ENCODE assay signal across 8 cellular contexts in genomic region chr17:68101992-68102758, GRCh38.
DNase-seq lines count a peak whose midpoint lies in the region; ATAC-seq and TF ChIP-seq lines count a peak whose summit lies in the region.

No MANE protein-coding gene starts in this region.

- no peak for TF ChIP-seq POLR2A in IMR-90 (IDR thresholded peaks at IDR 0.05; ENCODE audit: low read depth, low read length)

- no peak for TF ChIP-seq RAD21 in IMR-90 (IDR thresholded peaks at IDR 0.05; ENCODE audit: low read length)

- H3K27me3 Mint-ChIP-seq in Calu3 (ENCODE audit: unreplicated experiment) = no peaks in the 10 kb centered on the region

- WGBS in IMR-90 (ENCODE audit: extremely low coverage in 2 of 2, insufficient read length in 1 of 2), 2 experiments = no CpG with 5 or more reads among the region's 41 CpGs

- POLR2A ChIA-PET in IMR-90 (lab: Charles Lee; ENCODE audit: unreplicated experiment) = no interaction called here

- H3K9ac ChIP-seq in IMR-90 (ENCODE audit: low read depth, low read length) = peak overlapping the region; percentile 79

- peaks cover 24% of the 10 kb centered on the region for H3K36me3 Mint-ChIP-seq in Calu3 (ENCODE audit: insufficient read depth, unreplicated experiment)

- H2AK9ac ChIP-seq in IMR-90 (replicated peaks; ENCODE audit: low read depth, low read length, poor library complexity) = peak overlapping the region; percentile 97

- H3K79me1 ChIP-seq in IMR-90 (ENCODE audit: low read depth in 1 of 2, low read length in 2 of 2) = peaks cover 7 to 26% of the 10 kb centered on the region in 2 experiments; a peak in 3 of 4 replicates

- H3K4me1 ChIP-seq in IMR-90 (ENCODE audit: control insufficient read depth, insufficient read depth, low read length) (peaks cover 2% of the 10 kb centered on the region), foreskin keratinocyte (no peaks in the 10 kb centered on the region), osteoblast (ENCODE audit: insufficient read depth, low read length) (peaks cover 6% of the 10 kb centered on the region)

- in situ Hi-C loops in IMR-90 (cut with MboI; ENCODE audit: low sequenced_read_pairs) = no loop called here

- dilution Hi-C loops in IMR-90 (cut with HindIII; ENCODE audit: low sequenced_read_pairs, unreplicated experiment) = no loop called here

- intact Hi-C loops in Calu3 (cut with micrococcal nuclease; ENCODE audit: unreplicated experiment) = no loop called here
- intact Hi-C loops in IMR-90 (cut with micrococcal nuclease) = no loop called here

- peak overlapping the region; percentile 91 for H3K4me2 ChIP-seq in IMR-90 (ENCODE audit: low read depth, low read length)
- H3K4me2 ChIP-seq in osteoblast (ENCODE audit: insufficient read depth, low read length) = peak overlapping the region; percentile 92

- H2BK120ac ChIP-seq in IMR-90 (ENCODE audit: low read depth, low read length) = no peak overlapping the region

- H2BK5ac ChIP-seq in IMR-90 (ENCODE audit: low read depth, low read length, poor library complexity, severe bottlenecking) = peak overlapping the region; percentile 25

- H2AFZ ChIP-seq in IMR-90 (replicated peaks; ENCODE audit: low read length, poor library complexity) = peak overlapping the region; percentile 97
- peak overlapping the region; percentile 86 for H2AFZ ChIP-seq in osteoblast (ENCODE audit: low read length)

- H3K23ac ChIP-seq in IMR-90 (ENCODE audit: low read depth, low read length) = peak overlapping the region; percentile 88; the same call in 1 of the 2 replicates

- peak overlapping the region; percentile 46 for H3K27ac ChIP-seq in IMR-90 (ENCODE audit: insufficient read depth, low read length)
- peak overlapping the region; percentile 66 for H3K27ac ChIP-seq in foreskin keratinocyte
- peak overlapping the region; percentile 45 for H3K27ac ChIP-seq in osteoblast (ENCODE audit: low read depth, low read length)

- H3K27me3 ChIP-seq in IMR-90 (ENCODE audit: control insufficient read depth, insufficient read depth, low read length) (no peaks in the 10 kb centered on the region), foreskin keratinocyte (no peaks in the 10 kb centered on the region), osteoblast (ENCODE audit: insufficient read depth, low read length) (no peaks in the 10 kb centered on the region)

- no peaks in the 10 kb centered on the region for H3K36me3 ChIP-seq in IMR-90 (ENCODE audit: control insufficient read depth, insufficient read depth, low read length)
- H3K36me3 ChIP-seq in osteoblast (ENCODE audit: insufficient read depth, low read length) = no peaks in the 10 kb centered on the region

- no peak for TF ChIP-seq CTCF in Calu3 (IDR thresholded peaks at IDR 0.05; ENCODE audit: unreplicated experiment)
- no peak for TF ChIP-seq CTCF in IMR-90 (conservative IDR thresholded peaks at IDR 0.05; ENCODE audit: low read depth, low read length)
- TF ChIP-seq CTCF in foreskin keratinocyte (conservative IDR thresholded peaks at IDR 0.05) = no peak
- no peak for TF ChIP-seq CTCF in osteoblast (IDR thresholded peaks at IDR 0.05; ENCODE audit: extremely low read depth, low read depth, low read length)

- BruUV-seq in Calu3 (replicated peaks; lab: Mats Ljungman, UMichigan) (no TSS peak), IMR-90 (replicated peaks; lab: Mats Ljungman, UMichigan) (no TSS peak)

- peak overlapping the region; percentile 83 for H4K91ac ChIP-seq in IMR-90 (ENCODE audit: insufficient read depth, low read depth, low read length)

- H3K4me1 Mint-ChIP-seq in Calu3 (ENCODE audit: low read depth, unreplicated experiment) = no peaks in the 10 kb centered on the region

- H3K4ac ChIP-seq in IMR-90 (ENCODE audit: low read depth, low read length) = peak overlapping the region; percentile 83

- peak overlapping the region; percentile 73 to 91; a peak in 3 of 4 replicates for H4K8ac ChIP-seq in IMR-90 (ENCODE audit: low read depth in 2 of 2, low read length in 2 of 2)

- H3K4me3 Mint-ChIP-seq in Calu3 (ENCODE audit: low read depth, unreplicated experiment) = peak overlapping the region; percentile 91

- H4K20me1 ChIP-seq in IMR-90 (ENCODE audit: insufficient read depth, low read length) (peaks cover 5% of the 10 kb centered on the region; the same call in 1 of the 2 replicates), osteoblast (ENCODE audit: insufficient read depth, low read length) (no peaks in the 10 kb centered on the region)

- H2BK15ac ChIP-seq in IMR-90 (ENCODE audit: low read depth, low read length) = no peak overlapping the region

- peak overlapping the region; percentile 96 for H3K14ac ChIP-seq in IMR-90 (replicated peaks; ENCODE audit: low read depth, low read length)

- peak overlapping the region; percentile 90 for H4K5ac ChIP-seq in IMR-90 (ENCODE audit: low read depth, low read length)

- peak overlapping the region; percentile 71 for H3K27ac Mint-ChIP-seq in Calu3 (ENCODE audit: unreplicated experiment)

- no peaks in the 10 kb centered on the region for H3K9me1 ChIP-seq in IMR-90 (ENCODE audit: insufficient read depth, low read length)

- no peak; the same call in 1 of the 2 replicates for ATAC-seq in IMR-90 (ENCODE audit: low read depth)
- peak; percentile 32 for ATAC-seq in foreskin keratinocyte
- no peak for ATAC-seq in HG03196 (IDR thresholded peaks at IDR 0.05; ENCODE audit: unreplicated experiment)
- no peak for ATAC-seq in GM18909 (IDR thresholded peaks at IDR 0.05; ENCODE audit: poor library complexity, unreplicated experiment)
- no peak for ATAC-seq in HG03571 (IDR thresholded peaks at IDR 0.05; ENCODE audit: unreplicated experiment)

- H2BK20ac ChIP-seq in IMR-90 (ENCODE audit: low read depth, low read length) = no peak overlapping the region

- H3K9me3 ChIP-seq in IMR-90 (ENCODE audit: control insufficient read depth, insufficient read depth, low read length) (no peaks in the 10 kb centered on the region), osteoblast (ENCODE audit: low read depth, low read length) (no peaks in the 10 kb centered on the region)

- H3K9me3 Mint-ChIP-seq in Calu3 (ENCODE audit: low read depth, unreplicated experiment) = no peaks in the 10 kb centered on the region

- peak overlapping the region; percentile 38 for H3K18ac ChIP-seq in IMR-90 (ENCODE audit: low read depth, low read length)

- DNase-seq in Calu3 (peak; percentile 27), IMR-90 (no peak), foreskin keratinocyte (peak in 1 of 2 donors; percentile 13), osteoblast (ENCODE audit: insufficient read length, low spot score, missing footprints) (no peak)
- peak; percentile 41 to 48 for DNase-seq in activated T-cell treated with anti-CD3 and anti-CD28 coated beads, Interleukin-2, amount 50 U/mL, for 48 hours

- H3K4me3 ChIP-seq in IMR-90 (ENCODE audit: insufficient read depth, low read depth, low read length) (peak overlapping the region; percentile 95), osteoblast (ENCODE audit: insufficient read depth, low read length) (peak overlapping the region; percentile 87)

- 0 out of 2 replicates have a peak overlapping the region, but pooled peaks have one; percentile 34 for H3K56ac ChIP-seq in IMR-90 (ENCODE audit: extremely low read depth, insufficient read depth, low read length)

- CTCF ChIA-PET in Calu3 (lab: Charles Lee) = no interaction called here
- CTCF ChIA-PET in IMR-90 (lab: Yijun Ruan, JAX) = interaction anchor here (0.6 kb wide), 1 partner anchor 12 kb away, joined by 3 read pairs; no protein-coding TSS in a partner anchor

- H2AK5ac ChIP-seq in IMR-90 (ENCODE audit: low read depth, low read length) = peak overlapping the region; percentile 49; the same call in 1 of the 2 replicates

- H3K79me2 ChIP-seq in osteoblast (ENCODE audit: insufficient read depth, low read length) = peaks cover 36% of the 10 kb centered on the region

TF ChIP-seq in IMR-90, 13 proteins besides CTCF, POLR2A, EP300 and RAD21:
- TF ChIP-seq MAZ (IDR thresholded peaks at IDR 0.05; ENCODE audit: borderline replicate concordance, low read depth, low read length) (no peak), SMC3 (IDR thresholded peaks at IDR 0.05; ENCODE audit: low read depth, low read length) (no peak), MXI1 (IDR thresholded peaks at IDR 0.05; ENCODE audit: borderline replicate concordance, low read depth, low read length) (no peak), CEBPB (IDR thresholded peaks at IDR 0.05; ENCODE audit: low read depth, low read length) (no peak), BHLHE40 (IDR thresholded peaks at IDR 0.05; ENCODE audit: low read depth, low read length) (no peak), FOS (IDR thresholded peaks at IDR 0.05; ENCODE audit: low read depth, low read length) (no peak), NFE2L2 (IDR thresholded peaks at IDR 0.05; ENCODE audit: low read depth, low read length) (no peak), RCOR1 (IDR thresholded peaks at IDR 0.05; ENCODE audit: insufficient replicate concordance, low read length) (no peak), CHD1 (IDR thresholded peaks at IDR 0.05; ENCODE audit: low read depth, low read length) (no peak), MAFK (IDR thresholded peaks at IDR 0.05; ENCODE audit: low read depth, low read length) (no peak), USF2 (IDR thresholded peaks at IDR 0.05; ENCODE audit: low read depth, low read length) (no peak), ELK1 (IDR thresholded peaks at IDR 0.05; ENCODE audit: borderline replicate concordance, low read depth, low read length) (no peak), RFX5 (IDR thresholded peaks at IDR 0.05; ENCODE audit: low read depth, low read length) (no peak)

Comparison
In these comparisons a context has a peak if more than half of its experiments do, and no peak if none do; other contexts are left out.
1. DNase-seq: peak in Calu3 (single experiment) and activated T-cell treated with anti-CD3 and anti-CD28 coated beads, Interleukin-2, amount 50 U/mL, for 48 hours (2 of 2); none in IMR-90 (single experiment) and osteoblast (single experiment).
2. Peak in every context shown above with its lines, with median percentiles within 50 percentile points of each other: H3K27ac ChIP-seq.